ENCODE assay signal across 23 cellular contexts in the genomic region with DNA sequence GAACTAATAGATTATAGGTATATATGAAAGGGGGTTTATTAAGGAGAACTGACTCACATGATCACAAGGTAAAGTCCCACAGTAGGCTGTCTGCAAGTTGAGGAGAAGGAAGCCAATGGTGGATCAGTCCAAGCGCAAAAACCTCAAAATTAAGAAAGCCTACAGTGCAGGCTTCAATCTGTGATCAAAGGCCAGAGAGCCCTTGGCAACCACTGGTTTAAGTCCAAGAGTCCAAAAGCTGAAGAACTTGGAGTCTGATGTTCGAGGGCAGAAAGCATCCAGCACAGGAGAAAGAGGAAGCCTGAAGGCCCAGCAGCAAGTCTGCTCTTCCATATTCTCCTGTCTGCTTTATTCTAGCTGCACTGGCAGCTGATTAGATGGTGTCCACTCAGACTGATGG.
"Had no signal": no experiment of that assay in that cellular context is flagged by ENCODE, and none has a peak within 500 bp of the region (broad histone marks: within the 10 kb centered on the region; RNA-seq: fewer than 3 reads in every experiment).

No MANE protein-coding gene starts in this region.

- H3K36me3 ChIP-seq: esophagus muscularis mucosa, gastroesophageal sphincter, heart left ventricle, left lung, lower lobe of right lung had no signal

- H3K4me1 Mint-ChIP-seq: immature natural killer cell, naive B cell had no signal

- H3K36me3 Mint-ChIP-seq: naive B cell had no signal

- H3K4me3 Mint-ChIP-seq: immature natural killer cell, mesothelial cell of epicardium, naive B cell had no signal

- H2AFZ ChIP-seq: hepatocyte had no signal

- H3K27me3 Mint-ChIP-seq: naive B cell had no signal

- H3K27ac Mint-ChIP-seq: immature natural killer cell, mesothelial cell of epicardium, naive B cell had no signal

- H3K4me3 ChIP-seq: coronary artery, dorsolateral prefrontal cortex, esophagus muscularis mucosa, gastroesophageal sphincter, heart left ventricle, hepatocyte, left lung, lower lobe of right lung, mucosa of descending colon had no signal

- H3K9me3 ChIP-seq: esophagus muscularis mucosa, gastroesophageal sphincter, lower lobe of right lung, mucosa of descending colon had no signal

- ATAC-seq: foreskin keratinocyte, gastroesophageal sphincter, heart left ventricle, left colon, left lung, left ventricle myocardium superior, lower lobe of right lung, mucosa of descending colon had no signal

- H3K27me3 ChIP-seq: dorsolateral prefrontal cortex, esophagus muscularis mucosa, foreskin keratinocyte, gastroesophageal sphincter, heart left ventricle, hepatocyte, left lung had no signal

- H3K79me2 ChIP-seq: hepatocyte had no signal

- H3K4me2 ChIP-seq: hepatocyte had no signal

- H3K4me1 ChIP-seq: esophagus muscularis mucosa, foreskin keratinocyte, gastroesophageal sphincter, heart left ventricle, left lung, lower lobe of right lung had no signal

- DNase-seq: dermis blood vessel endothelial cell; dorsolateral prefrontal cortex; effector CD4-positive, alpha-beta T cell; effector memory CD4-positive, alpha-beta T cell; foreskin keratinocyte; heart left ventricle; hypothalamus; immature natural killer cell; islet precursor cell; kidney; kidney glomerular epithelial cell; left colon; left lung; left ventricle myocardium superior; lower lobe of right lung; mesenchymal stem cell; mucosa of descending colon; naive B cell had no signal

- H3K27ac ChIP-seq: coronary artery, dorsolateral prefrontal cortex, esophagus muscularis mucosa, foreskin keratinocyte, gastroesophageal sphincter, heart left ventricle, hepatocyte, left lung, lower lobe of right lung had no signal
